ENCODE assay signal across 19 cellular contexts in genomic region chr11:61839742-61840141, GRCh38.
"Had no signal": no experiment of that assay in that cellular context is flagged by ENCODE, and none has a peak within 500 bp of the region (broad histone marks: within the 10 kb centered on the region; RNA-seq: fewer than 3 reads in every experiment).

No MANE protein-coding gene starts in this region.

- H3K9me3 Mint-ChIP-seq: effector memory CD8-positive, alpha-beta T cell; memory B cell; natural killer cell; stimulated activated effector memory CD8-positive, alpha-beta T cell treated with anti-CD3 and anti-CD28 coated beads, Interleukin-12 subunit alpha, Interleukin-12 subunit beta, amount 100 ng/mL, for 72 hours had no signal

- ATAC-seq: effector memory CD8-positive, alpha-beta T cell; left lobe of liver; natural killer cell; psoas muscle; right cardiac atrium; stimulated activated effector memory CD8-positive, alpha-beta T cell treated with anti-CD3 and anti-CD28 coated beads, Interleukin-12 subunit alpha, Interleukin-12 subunit beta, amount 100 ng/mL, for 72 hours had no signal

- H3K36me3 ChIP-seq: thyroid gland had no signal

- DNase-seq: cortex of kidney; effector memory CD8-positive, alpha-beta T cell; head of caudate nucleus; natural killer cell; psoas muscle; sigmoid colon; stimulated activated CD4-positive, alpha-beta T cell treated with anti-CD3 and anti-CD28 coated beads, Interleukin-2, amount 100 ng/mL, for 24 hours; stimulated activated CD4-positive, alpha-beta T cell treated with anti-CD3 and anti-CD28 coated beads, Interleukin-4, amount 100 ng/mL, for 24 hours; stimulated activated naive CD4-positive, alpha-beta T cell treated with Interleukin-2 at 50 U/mL for 16 hours; stomach; thyroid gland; trophoblast cell had no signal

- H3K4me3 ChIP-seq: lung, psoas muscle, sigmoid colon, stomach, thyroid gland, vagina had no signal

- H3K9me3 ChIP-seq: neutrophil, psoas muscle, sigmoid colon, stomach, thyroid gland, vagina had no signal

- H3K36me3 Mint-ChIP-seq: memory B cell, natural killer cell had no signal

- H3K27ac Mint-ChIP-seq: memory B cell had no signal

- H3K27ac ChIP-seq: neutrophil, psoas muscle, sigmoid colon, stomach, thyroid gland, vagina had no signal

- H3K4me3 Mint-ChIP-seq: effector memory CD8-positive, alpha-beta T cell; memory B cell; natural killer cell; stimulated activated effector memory CD8-positive, alpha-beta T cell treated with anti-CD3 and anti-CD28 coated beads, Interleukin-12 subunit alpha, Interleukin-12 subunit beta, amount 100 ng/mL, for 72 hours had no signal

- H3K27me3 Mint-ChIP-seq: effector memory CD8-positive, alpha-beta T cell had no signal

- H3K4me1 ChIP-seq: psoas muscle had no signal
